ENCODE assay signal across 9 cellular contexts in genomic region chr11:45899086-45899447, GRCh38. TPM values are rescaled to one million over a fixed set of nuclear protein-coding genes. Genes with fewer than 3 reads are reported as not detected.
DNase-seq lines count a peak whose midpoint lies in the region; ATAC-seq and TF ChIP-seq lines count a peak whose summit lies in the region.
"Had no signal": no experiment of that assay in that cellular context is flagged by ENCODE, and none has a peak within 500 bp of the region (broad histone marks: within the 10 kb centered on the region; RNA-seq: fewer than 3 reads in every experiment).

No MANE protein-coding gene starts in this region.

- no peak for TF ChIP-seq CTCF in AG04450 (IDR thresholded peaks at IDR 0.05; ENCODE audit: low read depth, low read length)
- no peak for TF ChIP-seq CTCF in dorsolateral prefrontal cortex (IDR thresholded peaks at IDR 0.05 in 54 of 56, conservative IDR thresholded peaks at IDR 0.05 in 2 of 56; ENCODE audit: low read depth in 1 of 56, partially characterized antibody in 56 of 56)
- no peak for TF ChIP-seq CTCF in osteoblast (IDR thresholded peaks at IDR 0.05; ENCODE audit: extremely low read depth, low read depth, low read length)
- no peak for TF ChIP-seq CTCF in left lung (IDR thresholded peaks at IDR 0.05)

- peaks cover 7% of the 10 kb centered on the region for H4K20me1 ChIP-seq in osteoblast (ENCODE audit: insufficient read depth, low read length)

- H3K9ac ChIP-seq in HUES64 (ENCODE audit: low read depth, low read length): no peak overlapping the region

- H3K4me3 ChIP-seq in AG04450 (ENCODE audit: low read depth, low read length) (peak overlapping the region; percentile 63; the same call in 1 of the 2 replicates), HUES64 (ENCODE audit: low read length) (peak overlapping the region; percentile 65), dorsolateral prefrontal cortex (peak overlapping the region; percentile 34 to 93 (median 79)), osteoblast (ENCODE audit: insufficient read depth, low read length) (peak overlapping the region; percentile 71), left lung (peak overlapping the region in 1 of 2 donors; percentile 48)

- peak overlapping the region; percentile 73 for H3K4me2 ChIP-seq in osteoblast (ENCODE audit: insufficient read depth, low read length)

- peaks cover 12% of the 10 kb centered on the region for H3K27me3 ChIP-seq in AG04450 (ENCODE audit: control insufficient read depth, insufficient read depth, low read length)
- H3K27me3 ChIP-seq in HUES64 (ENCODE audit: insufficient read depth, low read length): peaks cover 11% of the 10 kb centered on the region
- H3K27me3 ChIP-seq in dorsolateral prefrontal cortex: no peaks in the 10 kb centered on the region
- H3K27me3 ChIP-seq in osteoblast (ENCODE audit: insufficient read depth, low read length): peaks cover 24% of the 10 kb centered on the region
- peaks cover 0 to 76% of the 10 kb centered on the region in 2 donors for H3K27me3 ChIP-seq in left lung

- DNase-seq in AG04450 (ENCODE audit: low read depth, low spot score) (no peak), dorsolateral prefrontal cortex (peak in 1 of 10 donors; percentile 58), osteoblast (ENCODE audit: insufficient read length, low spot score, missing footprints) (no peak), left lung (no peak), SK-N-DZ (ENCODE audit: low spot score) (no peak), Right ventricle myocardium inferior (ENCODE audit: missing footprints) (no peak)

- intact Hi-C loops in dorsolateral prefrontal cortex (cut with DNase I) (loop anchor here (5.0 kb wide), 2 partner anchors 52 to 108 kb away; partner anchors contain the start of gene CRY2 (in 1 of the 2)), left lung (cut with DNase I) (no loop called here), Right ventricle myocardium inferior (cut with DNase I) (no loop called here)

- H3K36me3 ChIP-seq in HUES64 (ENCODE audit: insufficient read depth, low read length) (peaks cover 17% of the 10 kb centered on the region; the same call in 1 of the 2 replicates), osteoblast (ENCODE audit: insufficient read depth, low read length) (peaks cover 3% of the 10 kb centered on the region), left lung (no peaks in the 10 kb centered on the region)

- H3K27ac ChIP-seq in AG04450 (ENCODE audit: low read depth, low read length): no peak overlapping the region
- peak overlapping the region; percentile 64; the same call in 1 of the 2 replicates for H3K27ac ChIP-seq in HUES64 (ENCODE audit: low read depth, low read length)
- peak overlapping the region; percentile 41 to 100 (median 97) for H3K27ac ChIP-seq in dorsolateral prefrontal cortex
- peak overlapping the region; percentile 41 for H3K27ac ChIP-seq in osteoblast (ENCODE audit: low read depth, low read length)
- no peak overlapping the region for H3K27ac ChIP-seq in left lung

- ATAC-seq in left lung (no peak), GM18517 (IDR thresholded peaks at IDR 0.05; ENCODE audit: unreplicated experiment) (no peak), Right ventricle myocardium inferior (no peak)

- POLR2A ChIA-PET in AG04450 (lab: Yijun Ruan, JAX): no interaction called here

- 9% methylated on average over 3 of the region's 3 CpGs for WGBS in HUES64

- CTCF ChIA-PET in AG04450 (lab: Charles Lee): interaction anchor here (0.9 to 2.0 kb wide), 3 partner anchors 24 to 128 kb away, joined by 3 to 12 read pairs (median 3); no protein-coding TSS in a partner anchor

- H3K9me3 ChIP-seq in AG04450 (ENCODE audit: control insufficient read depth, insufficient read depth, low read length) (no peaks in the 10 kb centered on the region; the same call in 1 of the 2 replicates), HUES64 (ENCODE audit: insufficient read depth, low read depth, low read length) (no peaks in the 10 kb centered on the region), osteoblast (ENCODE audit: low read depth, low read length) (no peaks in the 10 kb centered on the region), left lung (no peaks in the 10 kb centered on the region)

- H3K4me1 ChIP-seq in HUES64 (ENCODE audit: insufficient read depth, low read length) (peaks cover 13% of the 10 kb centered on the region; the same call in 1 of the 2 replicates), osteoblast (ENCODE audit: insufficient read depth, low read length) (peaks cover 10% of the 10 kb centered on the region), left lung (peaks cover 14 to 20% of the 10 kb centered on the region in 2 donors)

- H2AFZ ChIP-seq in osteoblast (ENCODE audit: low read length): no peak overlapping the region

- no peaks in the 10 kb centered on the region for H3K79me2 ChIP-seq in osteoblast (ENCODE audit: insufficient read depth, low read length)

RNA-seq across cellular contexts. Expression of gene FREY1, which starts 8.0 kb away (rescaled TPM):
- polyA plus RNA-seq in AG04450 (2011; rRNA removed): 0.35 TPM in 1 of 2 replicates, not detected in the other
- polyA minus RNA-seq in AG04450 (2011; rRNA and poly(A)+ RNA removed): 1.7 and 1.8 TPM in 2 replicates
- polyA plus RNA-seq in HUES64 (2013, experiment 1 of 2): not detected
- not detected for polyA plus RNA-seq in HUES64 (2013, experiment 2 of 2)
- 1 to 10 TPM in 60 of 120 experiments, under 1 TPM in 23, not detected in 37; 0.59 to 5.0 (median 1.4) TPM for total RNA-seq in dorsolateral prefrontal cortex
- total RNA-seq in osteoblast: 0.88 and 1.8 TPM in 2 replicates
- total RNA-seq in left lung: under 1 TPM; 0.35 to 0.89 TPM
- not detected in 2 replicates for polyA plus RNA-seq in SK-N-DZ (2014; cell fraction: cytosol; rRNA removed)
- 0.60 and 2.4 TPM in 2 replicates for polyA plus RNA-seq in SK-N-DZ (2014; cell fraction: nucleus; rRNA removed)
- total RNA-seq in Right ventricle myocardium inferior: not detected
- total RNA-seq: sciatic nerve had no signal

RNA-seq across cellular contexts. Expression of gene MAPK8IP1, which starts 13.6 kb away (rescaled TPM):
- polyA plus RNA-seq in AG04450 (2011; rRNA removed): 5.6 and 7.6 TPM in 2 replicates
- polyA minus RNA-seq in AG04450 (2011; rRNA and poly(A)+ RNA removed): 9.7 and 12.6 TPM in 2 replicates
- 18.8 TPM for polyA plus RNA-seq in HUES64 (2013, experiment 1 of 2)
- 17.5 TPM for polyA plus RNA-seq in HUES64 (2013, experiment 2 of 2)
- total RNA-seq in dorsolateral prefrontal cortex: 100 to 1,000 TPM; 164 to 333 (median 223) TPM
- 8.0 and 9.7 TPM in 2 replicates for total RNA-seq in osteoblast
- 1 to 10 TPM; 6.9 to 8.7 TPM for total RNA-seq in left lung
- 32.5 and 34.1 TPM in 2 replicates for polyA plus RNA-seq in SK-N-DZ (2014; cell fraction: cytosol; rRNA removed)
- 28.6 and 30.1 TPM in 2 replicates for polyA plus RNA-seq in SK-N-DZ (2014; cell fraction: nucleus; rRNA removed)
- total RNA-seq in Right ventricle myocardium inferior: 5.9 TPM

RNA-seq across cellular contexts. Expression of gene PEX16, which starts 18.6 kb away (rescaled TPM):
- 16.0 and 18.8 TPM in 2 replicates for polyA plus RNA-seq in AG04450 (2011; rRNA removed)
- polyA minus RNA-seq in AG04450 (2011; rRNA and poly(A)+ RNA removed): 9.3 and 14.4 TPM in 2 replicates
- 19.7 TPM for polyA plus RNA-seq in HUES64 (2013, experiment 1 of 2)
- 19.0 TPM for polyA plus RNA-seq in HUES64 (2013, experiment 2 of 2)
- 10 to 100 TPM; 26.7 to 59.7 (median 43.8) TPM for total RNA-seq in dorsolateral prefrontal cortex
- 27.4 and 28.6 TPM in 2 replicates for total RNA-seq in osteoblast
- total RNA-seq in left lung: 10 to 100 TPM; 19.6 to 23.4 TPM
- polyA plus RNA-seq in SK-N-DZ (2014; cell fraction: cytosol; rRNA removed): 33.2 and 39.2 TPM in 2 replicates
- 49.6 and 62.6 TPM in 2 replicates for polyA plus RNA-seq in SK-N-DZ (2014; cell fraction: nucleus; rRNA removed)
- total RNA-seq in Right ventricle myocardium inferior: 10.4 TPM

RNA-seq across cellular contexts. Expression of gene LARGE2, which starts 23.4 kb away (rescaled TPM):
- polyA plus RNA-seq in AG04450 (2011; rRNA removed): not detected in 2 replicates
- 0.09 and 0.17 TPM in 2 replicates for polyA minus RNA-seq in AG04450 (2011; rRNA and poly(A)+ RNA removed)
- polyA plus RNA-seq in HUES64 (2013, experiment 1 of 2): 61.0 TPM
- polyA plus RNA-seq in HUES64 (2013, experiment 2 of 2): 59.7 TPM
- 1 to 10 TPM in 1 of 120 experiments, under 1 TPM in 5, not detected in 114; 0.29 to 1.3 (median 0.40) TPM for total RNA-seq in dorsolateral prefrontal cortex
- not detected in 2 replicates for total RNA-seq in osteoblast
- total RNA-seq in left lung: 10 to 100 TPM in 1 of 2 donors, 1 to 10 TPM in 1; 7.5 to 12.7 TPM
- 5.8 and 11.4 TPM in 2 replicates for polyA plus RNA-seq in SK-N-DZ (2014; cell fraction: cytosol; rRNA removed)
- polyA plus RNA-seq in SK-N-DZ (2014; cell fraction: nucleus; rRNA removed): 10.6 and 13.5 TPM in 2 replicates
- not detected for total RNA-seq in Right ventricle myocardium inferior

RNA-seq across cellular contexts. Expression of gene CRY2, which starts 51.8 kb away (rescaled TPM):
- polyA plus RNA-seq in AG04450 (2011; rRNA removed): 11.7 and 13.3 TPM in 2 replicates
- 28.1 and 31.7 TPM in 2 replicates for polyA minus RNA-seq in AG04450 (2011; rRNA and poly(A)+ RNA removed)
- 6.1 TPM for polyA plus RNA-seq in HUES64 (2013, experiment 1 of 2)
- 7.0 TPM for polyA plus RNA-seq in HUES64 (2013, experiment 2 of 2)
- total RNA-seq in dorsolateral prefrontal cortex (100 to 1,000 TPM in 43 of 120 experiments, 10 to 100 TPM in 77; 65.9 to 159 (median 95.3) TPM), osteoblast (21.0 and 21.8 TPM in 2 replicates), left lung (10 to 100 TPM; 32.7 to 42.3 TPM), Right ventricle myocardium inferior (69.8 TPM)
- 5.7 and 7.4 TPM in 2 replicates for polyA plus RNA-seq in SK-N-DZ (2014; cell fraction: cytosol; rRNA removed)
- polyA plus RNA-seq in SK-N-DZ (2014; cell fraction: nucleus; rRNA removed): 13.1 and 17.3 TPM in 2 replicates

Comparison
In these comparisons a context has a peak if more than half of its experiments do, and no peak if none do; other contexts are left out.
1. H3K27ac ChIP-seq: peak in HUES64 (single experiment), dorsolateral prefrontal cortex (59 of 59) and osteoblast (single experiment); none in AG04450 (single experiment) and left lung (0 of 2).
2. RNA of gene MAPK8IP1, which starts 13.6 kb away (total RNA-seq): 164 to 333 TPM in dorsolateral prefrontal cortex; 6.9 to 8.7 TPM in left lung, 8.0 to 9.7 TPM in osteoblast and 5.9 TPM in Right ventricle myocardium inferior (single experiment); every median in the first group is over 10 times any median in the second.
3. intact Hi-C loops: an anchor here in dorsolateral prefrontal cortex (5.0 kb wide); none called in left lung and Right ventricle myocardium inferior.